Comparison of ENCODE assay signal across 8 cellular contexts in the genomic region with DNA sequence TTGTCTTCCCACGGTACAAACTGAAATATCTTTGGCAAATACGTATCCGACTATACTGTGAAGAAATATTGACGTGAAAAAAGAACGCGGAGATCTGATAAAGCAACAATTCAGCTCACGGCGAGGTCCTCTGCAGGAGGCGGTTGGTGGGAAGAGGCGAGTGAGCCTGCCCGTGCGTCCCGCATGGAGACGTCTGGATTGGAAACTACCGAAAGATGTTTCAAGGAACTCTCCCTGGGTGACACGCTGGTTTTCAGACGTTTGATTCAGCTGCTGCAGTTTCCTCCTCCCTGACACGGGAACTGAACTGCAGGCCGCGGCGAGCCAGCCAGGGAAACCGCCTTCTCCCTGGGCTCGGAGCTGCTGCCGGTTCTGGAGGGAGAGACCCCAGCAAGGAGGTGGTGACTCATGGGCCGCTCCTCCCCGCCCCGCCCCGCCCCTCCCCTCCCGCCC. TPM values are rescaled to one million over a fixed set of nuclear protein-coding genes. Genes with fewer than 3 reads are reported as not detected.
DNase-seq lines count a peak whose midpoint lies in the region; ATAC-seq, FAIRE-seq and TF ChIP-seq lines count a peak whose summit lies in the region.

No MANE protein-coding gene starts in this region.

- DNase-seq in DMS79 (lab: John Stamatoyannopoulos, UW) (peak; percentile 49), MG63 (peak; percentile 90), T-helper 17 cell (peak in 2 of 3 donors; percentile 54 to 56), GM12878 (ENCODE audit: low read depth, low spot score) (no peak), hepatocyte (ENCODE audit: low spot score) (peak; percentile 91), pulmonary artery endothelial cell (ENCODE audit: low read depth, low spot score) (peak; percentile 43)

- POLR2A ChIA-PET in GM12878 (lab: Charles Lee), result no interaction called here

- no peaks in the 10 kb centered on the region; the same call in 1 of the 2 replicates for H3K4me1 ChIP-seq in GM12878 (ENCODE audit: control insufficient read depth, insufficient read depth, low read length)
- peaks cover 23% of the 10 kb centered on the region for H3K4me1 ChIP-seq in hepatocyte (ENCODE audit: insufficient read depth)

- TF ChIP-seq CTCF in GM12878 (IDR thresholded peaks at IDR 0.05 in 2 of 3, conservative IDR thresholded peaks at IDR 0.05 in 1 of 3; ENCODE audit: control insufficient read depth in 2 of 3, extremely low read depth in 1 of 3, insufficient read depth in 1 of 3, low read depth in 3 of 3, low read length in 3 of 3) (no peak), hepatocyte (IDR thresholded peaks at IDR 0.05; ENCODE audit: poor library complexity) (no peak)

- in situ Hi-C loops in GM12878 (cut with MboI), result no loop called here

- H3K36me3 ChIP-seq in MG63 (peaks cover 44% of the 10 kb centered on the region), GM12878 (ENCODE audit: control insufficient read depth in 2 of 2, insufficient read depth in 2 of 2, low read length in 1 of 2) (no peaks in the 10 kb centered on the region), hepatocyte (replicated peaks; ENCODE audit: insufficient read depth, low read depth) (no peaks in the 10 kb centered on the region)

- intact Hi-C loops in GM12878 (cut with micrococcal nuclease; ENCODE audit: unreplicated experiment), result no loop called here

- no peaks in the 10 kb centered on the region for H4K20me1 ChIP-seq in GM12878 (ENCODE audit: control insufficient read depth, insufficient read depth)
- peaks cover 17% of the 10 kb centered on the region for H4K20me1 ChIP-seq in hepatocyte (ENCODE audit: insufficient read depth, poor library complexity, severe bottlenecking)

- H3K9ac ChIP-seq in GM12878 (ENCODE audit: control insufficient read depth, insufficient read depth, low read length), result 0 out of 2 replicates have a peak overlapping the region, but pooled peaks have one; percentile 22

- no peak for TF ChIP-seq RAD21 in GM12878 (IDR thresholded peaks at IDR 0.05; ENCODE audit: insufficient read depth, low read depth, low read length)

- H3K9me3 ChIP-seq in MG63 (0 out of 2 replicates have a peak, but pooled peaks cover 2% of the 10 kb centered on the region), T-helper 17 cell (ENCODE audit: control insufficient read depth, low read length, poor library complexity, severe bottlenecking) (no peaks in the 10 kb centered on the region), GM12878 (replicated peaks; ENCODE audit: control insufficient read depth, insufficient read depth, low read length) (no peaks in the 10 kb centered on the region), hepatocyte (ENCODE audit: low read depth) (no peaks in the 10 kb centered on the region)

- H3K27ac Mint-ChIP-seq in T-helper 17 cell, result no peak overlapping the region

- H3K27me3 ChIP-seq in MG63 (no peaks in the 10 kb centered on the region), GM12878 (replicated peaks in 1 of 2; ENCODE audit: control insufficient read depth in 2 of 2, insufficient read depth in 2 of 2, low read length in 1 of 2) (peaks cover 0 to 3% of the 10 kb centered on the region in 2 experiments; a peak in 2 of 4 replicates), hepatocyte (no peaks in the 10 kb centered on the region)

- H3K4me2 ChIP-seq in GM12878 (ENCODE audit: control insufficient read depth, insufficient read depth) (peak overlapping the region; percentile 62), hepatocyte (peak overlapping the region; percentile 87)

- no peak for FAIRE-seq in GM12878 (lab: Jason Lieb, UNC)

- no peaks in the 10 kb centered on the region for H3K9me2 ChIP-seq in hepatocyte (replicated peaks; ENCODE audit: insufficient read depth)

- no peaks in the 10 kb centered on the region for H3K36me3 Mint-ChIP-seq in T-helper 17 cell (ENCODE audit: low read depth)

- no peak overlapping the region; the same call in none of the 2 replicates for H2AFZ ChIP-seq in GM12878 (ENCODE audit: control insufficient read depth, low read depth, low read length)
- H2AFZ ChIP-seq in hepatocyte, result peak overlapping the region; percentile 37

- TF ChIP-seq EP300 in GM12878 (IDR thresholded peaks at IDR 0.05; ENCODE audit: borderline replicate concordance in 1 of 2, control insufficient read depth in 1 of 2, low read depth in 2 of 2, low read length in 2 of 2), result no peak

- 5% methylated on average over 24 of the region's 29 CpGs for WGBS in GM12878 (ENCODE audit: insufficient coverage, insufficient replicate concordance, low lambda C conversion rate, missing lambda C conversion rate)
- WGBS in hepatocyte (ENCODE audit: low lambda C conversion rate, missing lambda C conversion rate), result 3% methylated on average over 23 of the region's 29 CpGs

- no TSS peak for BruUV-seq in GM12878 (replicated peaks; lab: Mats Ljungman, UMichigan)

- peak overlapping the region; percentile 43 for H3K4me3 ChIP-seq in MG63
- H3K4me3 ChIP-seq in GM12878, result no peak overlapping the region
- H3K4me3 ChIP-seq in hepatocyte, result peak overlapping the region; percentile 35

- H3K4me3 Mint-ChIP-seq in T-helper 17 cell, result no peak overlapping the region

- SMC1A ChIA-PET in GM12878 (lab: Charles Lee; ENCODE audit: uncharacterized antibody, unreplicated experiment), result no interaction called here

- RAD21 ChIA-PET in GM12878 (lab: Charles Lee; ENCODE audit: unreplicated experiment), result no interaction called here

- H3K79me2 ChIP-seq in GM12878 (ENCODE audit: control insufficient read depth, insufficient read depth, low read length), result no peaks in the 10 kb centered on the region
- H3K79me2 ChIP-seq in hepatocyte, result peaks cover 39% of the 10 kb centered on the region

- H3K27ac ChIP-seq in GM12878 (ENCODE audit: control insufficient read depth, insufficient read depth) (no peak overlapping the region), hepatocyte (peak overlapping the region; percentile 86)

- no peaks in the 10 kb centered on the region for H3K27me3 Mint-ChIP-seq in T-helper 17 cell

- peaks cover 11% of the 10 kb centered on the region for H3K4me1 Mint-ChIP-seq in T-helper 17 cell

- CTCF ChIA-PET in GM12878 (lab: Yijun Ruan, JAX), result no interaction called here

- TF ChIP-seq POLR2A in GM12878 (IDR thresholded peaks at IDR 0.05; ENCODE audit: low read depth, low read length), result no peak

- ATAC-seq in T-helper 17 cell (peak; percentile 74), GM12878 (peak; percentile 55), HG03378 (IDR thresholded peaks at IDR 0.05; ENCODE audit: unreplicated experiment) (no peak), HG03045 (IDR thresholded peaks at IDR 0.05; ENCODE audit: unreplicated experiment) (no peak)

TF ChIP-seq in GM12878, 131 proteins besides CTCF, POLR2A, EP300 and RAD21 (continues in another document):
- TF ChIP-seq E4F1 (IDR thresholded peaks at IDR 0.05; ENCODE audit: borderline replicate concordance, partially characterized antibody), result no peak
- 0 out of 2 replicates have a peak, but pooled peaks have one; percentile 35 for TF ChIP-seq IKZF1 (conservative IDR thresholded peaks at IDR 0.05)

RNA-seq across cellular contexts. Expression of gene COL6A1, which starts 0.4 kb away (rescaled TPM):
- 817 and 868 TPM in 2 replicates for total RNA-seq in MG63 (2014; rRNA removed; shearing (Covaris generic); ENCODE audit: low replicate concordance)
- total RNA-seq in T-helper 17 cell, result 1 to 10 TPM; 3.2 to 4.6 TPM
- 0.47 and 0.56 TPM in 2 replicates for total RNA-seq in GM12878 (2013; cell fraction: nucleolus; rRNA removed)
- total RNA-seq in GM12878 (2014; rRNA removed), result not detected in 2 replicates
- total RNA-seq in GM12878 (2014; rRNA removed; fragmentation: Illumina TruSeq; extraction: Trizol), result not detected in 2 replicates
- total RNA-seq in GM12878 (2021), result 1.1 and 1.3 TPM in 2 replicates
- polyA plus RNA-seq in GM12878 (2011; ENCODE audit: low read depth), result not detected
- not detected in 2 replicates for polyA plus RNA-seq in GM12878 (2011; rRNA removed)
- 0.09 and 0.17 TPM in 2 replicates for polyA plus RNA-seq in GM12878 (2011; cell fraction: cytosol; rRNA removed)
- polyA plus RNA-seq in GM12878 (2011; cell fraction: nucleus; rRNA removed), result 0.99 and 1.0 TPM in 2 replicates
- 0.38 and 0.58 TPM in 2 replicates for polyA plus RNA-seq in GM12878 (2012)
- polyA plus RNA-seq in GM12878 (2014; fragmentation: Illumina TruSeq; extraction: Trizol), result not detected in 2 replicates
- polyA plus RNA-seq in GM12878 (2014; fragmentation: Nextera tagmentation; extraction: Ambion mirVana), result not detected
- polyA plus RNA-seq in GM12878 (2014; rRNA removed), result not detected in 2 replicates
- polyA plus RNA-seq in GM12878 (2016; fragmentation: Nextera tagmentation; extraction: Ambion mirVana), result under 1 TPM; 0.12 to 0.20 TPM
- polyA minus RNA-seq in GM12878 (2011; rRNA and poly(A)+ RNA removed), result not detected in 2 replicates
- polyA minus RNA-seq in GM12878 (2011; cell fraction: cytosol; rRNA and poly(A)+ RNA removed), result not detected in 2 replicates
- 0.19 and 0.36 TPM in 2 replicates for polyA minus RNA-seq in GM12878 (2011; cell fraction: nucleus; rRNA and poly(A)+ RNA removed)
- 193 and 296 TPM in 2 replicates for total RNA-seq in hepatocyte
- 592 and 616 TPM in 2 replicates for polyA plus RNA-seq in hepatocyte
- total RNA-seq in pulmonary artery endothelial cell, result 15.8 and 18.7 TPM in 2 replicates

Comparison
In these comparisons a context has a peak if more than half of its experiments do, and no peak if none do; other contexts are left out.
1. ATAC-seq: peak in T-helper 17 cell (single experiment) and GM12878 (single experiment); none in HG03378 (single experiment) and HG03045 (single experiment).